ENCODE assay signal across 6 cellular contexts in the genomic region with DNA sequence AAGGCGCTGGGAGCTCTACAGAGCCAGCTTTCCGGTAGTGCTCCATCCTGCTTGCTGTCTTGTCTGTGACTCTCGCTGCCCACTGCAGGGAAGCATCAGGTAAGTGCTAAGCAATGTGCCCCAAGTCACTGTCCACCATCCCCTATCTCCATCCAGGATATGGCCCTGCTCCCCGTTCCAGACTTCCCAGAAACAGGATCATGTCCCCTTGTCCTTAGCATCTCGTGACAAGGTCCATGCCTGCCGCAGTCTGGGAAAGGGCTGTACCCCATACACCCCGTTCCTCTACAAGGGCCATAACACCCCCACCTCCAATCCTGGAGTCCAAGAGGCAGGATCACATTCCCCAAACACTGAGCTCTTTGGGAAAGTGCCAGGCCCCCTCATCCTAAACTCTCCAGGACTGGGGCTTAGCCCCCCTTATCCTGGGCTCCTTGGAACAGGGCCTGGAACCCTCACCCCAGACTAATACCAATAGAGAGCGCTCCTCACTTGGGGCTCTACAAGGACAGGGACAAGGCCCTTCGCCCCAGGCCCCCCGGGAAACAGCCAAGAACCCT. TPM values are rescaled to one million over a fixed set of nuclear protein-coding genes. Genes with fewer than 3 reads are reported as not detected.
DNase-seq lines count a peak whose midpoint lies in the region; ATAC-seq lines count a peak whose summit lies in the region.

No MANE protein-coding gene starts in this region.

- peaks cover 24% of the 10 kb centered on the region for H3K4me1 Mint-ChIP-seq in activated T-helper 1 cell treated with anti-CD3 and anti-CD28 coated beads, Interleukin-12 subunit alpha, Interleukin-12 subunit beta, Interleukin-2, Interleukin-4 antibody, amounts not matched to agents 30 ng/mL and 10 ng/mL and 1 ng/mL, durations not matched to agents 14 hours and 24 hours and 36 hours (ENCODE audit: low read depth)

- no peaks in the 10 kb centered on the region for H3K9me3 Mint-ChIP-seq in activated T-helper 1 cell treated with anti-CD3 and anti-CD28 coated beads, Interleukin-12 subunit alpha, Interleukin-12 subunit beta, Interleukin-2, Interleukin-4 antibody, amounts not matched to agents 30 ng/mL and 10 ng/mL and 1 ng/mL, durations not matched to agents 14 hours and 24 hours and 36 hours

- no peaks in the 10 kb centered on the region for H3K27me3 Mint-ChIP-seq in activated T-helper 1 cell treated with anti-CD3 and anti-CD28 coated beads, Interleukin-12 subunit alpha, Interleukin-12 subunit beta, Interleukin-2, Interleukin-4 antibody, amounts not matched to agents 30 ng/mL and 10 ng/mL and 1 ng/mL, durations not matched to agents 14 hours and 24 hours and 36 hours (ENCODE audit: insufficient read depth)

- H3K36me3 Mint-ChIP-seq in activated T-helper 1 cell treated with anti-CD3 and anti-CD28 coated beads, Interleukin-12 subunit alpha, Interleukin-12 subunit beta, Interleukin-2, Interleukin-4 antibody, amounts not matched to agents 30 ng/mL and 10 ng/mL and 1 ng/mL, durations not matched to agents 14 hours and 24 hours and 36 hours (ENCODE audit: low read depth): peaks cover 11% of the 10 kb centered on the region

- peak overlapping the region; percentile 96 for H3K27ac Mint-ChIP-seq in activated T-helper 1 cell treated with anti-CD3 and anti-CD28 coated beads, Interleukin-12 subunit alpha, Interleukin-12 subunit beta, Interleukin-2, Interleukin-4 antibody, amounts not matched to agents 30 ng/mL and 10 ng/mL and 1 ng/mL, durations not matched to agents 14 hours and 24 hours and 36 hours

- no peak for DNase-seq in activated T-helper 1 cell treated with anti-CD3 and anti-CD28 coated beads, Interleukin-12 subunit alpha, Interleukin-12 subunit beta, Interleukin-2, Interleukin-4 antibody, amounts not matched to agents 30 ng/mL and 10 ng/mL and 1 ng/mL, durations not matched to agents 14 hours and 24 hours and 36 hours (ENCODE audit: low spot score)
- DNase-seq in medulla oblongata (ENCODE audit: extremely low spot score) (peak; percentile 18), HT-29 (ENCODE audit: low spot score) (no peak)

- ATAC-seq in GM21723 (IDR thresholded peaks at IDR 0.05; ENCODE audit: unreplicated experiment): peak; percentile 15
- ATAC-seq in GM21786 (IDR thresholded peaks at IDR 0.05; ENCODE audit: unreplicated experiment): no peak
- no peak for ATAC-seq in GM21825 (IDR thresholded peaks at IDR 0.05; ENCODE audit: unreplicated experiment)

- H3K4me3 Mint-ChIP-seq in activated T-helper 1 cell treated with anti-CD3 and anti-CD28 coated beads, Interleukin-12 subunit alpha, Interleukin-12 subunit beta, Interleukin-2, Interleukin-4 antibody, amounts not matched to agents 30 ng/mL and 10 ng/mL and 1 ng/mL, durations not matched to agents 14 hours and 24 hours and 36 hours: peak overlapping the region; percentile 95

- intact Hi-C loops in activated T-helper 1 cell treated with anti-CD3 and anti-CD28 coated beads, Interleukin-12 subunit alpha, Interleukin-12 subunit beta, Interleukin-2, Interleukin-4 antibody, amounts not matched to agents 30 ng/mL and 10 ng/mL and 1 ng/mL, durations not matched to agents 14 hours and 24 hours and 36 hours (cut with micrococcal nuclease): loop anchor here (1.0 to 5.0 kb wide), 2 partner anchors 284 to 485 kb away; partner anchors contain the start of genes DCAF12, KIF24 and NUDT2

RNA-seq across cellular contexts. Expression of gene RPP25L, which starts 0.6 kb away (rescaled TPM):
- 37.5 and 40.2 TPM in 2 replicates for total RNA-seq in activated T-helper 1 cell treated with anti-CD3 and anti-CD28 coated beads, Interleukin-12 subunit alpha, Interleukin-12 subunit beta, Interleukin-2, Interleukin-4 antibody, amounts not matched to agents 30 ng/mL and 10 ng/mL and 1 ng/mL, durations not matched to agents 14 hours and 24 hours and 36 hours
- 48.7 and 67.6 TPM in 2 replicates for total RNA-seq in HT-29 (2014; rRNA removed; shearing (Covaris generic))

RNA-seq across cellular contexts. Expression of gene DCTN3, which starts 9.0 kb away (rescaled TPM):
- total RNA-seq in activated T-helper 1 cell treated with anti-CD3 and anti-CD28 coated beads, Interleukin-12 subunit alpha, Interleukin-12 subunit beta, Interleukin-2, Interleukin-4 antibody, amounts not matched to agents 30 ng/mL and 10 ng/mL and 1 ng/mL, durations not matched to agents 14 hours and 24 hours and 36 hours: 59.3 and 62.2 TPM in 2 replicates
- total RNA-seq in HT-29 (2014; rRNA removed; shearing (Covaris generic)): 72.7 and 98.1 TPM in 2 replicates

RNA-seq across cellular contexts. Expression of gene ARID3C, which starts 17.5 kb away (rescaled TPM):
- total RNA-seq in activated T-helper 1 cell treated with anti-CD3 and anti-CD28 coated beads, Interleukin-12 subunit alpha, Interleukin-12 subunit beta, Interleukin-2, Interleukin-4 antibody, amounts not matched to agents 30 ng/mL and 10 ng/mL and 1 ng/mL, durations not matched to agents 14 hours and 24 hours and 36 hours: 0.23 TPM in 1 of 2 replicates, not detected in the other
- not detected in 2 replicates for total RNA-seq in HT-29 (2014; rRNA removed; shearing (Covaris generic))

RNA-seq across cellular contexts. Expression of gene CNTFR, which starts 21.8 kb away (rescaled TPM):
- not detected in 2 replicates for total RNA-seq in activated T-helper 1 cell treated with anti-CD3 and anti-CD28 coated beads, Interleukin-12 subunit alpha, Interleukin-12 subunit beta, Interleukin-2, Interleukin-4 antibody, amounts not matched to agents 30 ng/mL and 10 ng/mL and 1 ng/mL, durations not matched to agents 14 hours and 24 hours and 36 hours
- not detected in 2 replicates for total RNA-seq in HT-29 (2014; rRNA removed; shearing (Covaris generic))

RNA-seq across cellular contexts. Expression of gene SIGMAR1, which starts 26.3 kb away (rescaled TPM):
- 128 and 130 TPM in 2 replicates for total RNA-seq in activated T-helper 1 cell treated with anti-CD3 and anti-CD28 coated beads, Interleukin-12 subunit alpha, Interleukin-12 subunit beta, Interleukin-2, Interleukin-4 antibody, amounts not matched to agents 30 ng/mL and 10 ng/mL and 1 ng/mL, durations not matched to agents 14 hours and 24 hours and 36 hours
- total RNA-seq in HT-29 (2014; rRNA removed; shearing (Covaris generic)): 239 and 269 TPM in 2 replicates
